16 cellular contexts compared by ENCODE assay signal in genomic region chr10:18635995-18636394, GRCh38. TPM values are rescaled to one million over a fixed set of nuclear protein-coding genes. Genes with fewer than 3 reads are reported as not detected.
DNase-seq lines count a peak whose midpoint lies in the region; ATAC-seq and TF ChIP-seq lines count a peak whose summit lies in the region.
"Had no signal": no experiment of that assay in that cellular context is flagged by ENCODE, and none has a peak within 500 bp of the region (broad histone marks: within the 10 kb centered on the region; RNA-seq: fewer than 3 reads in every experiment).

No MANE protein-coding gene starts in this region.

- H3K4me3 Mint-ChIP-seq in endodermal cell = no peak overlapping the region
- H3K4me3 Mint-ChIP-seq: CD4-positive, alpha-beta T cell; GM23338 had no signal

- H3K4me3 ChIP-seq in liver (ENCODE audit: low read depth in 1 of 3, low read length in 3 of 3) = no peak overlapping the region
- no peak overlapping the region for H3K4me3 ChIP-seq in stomach smooth muscle (ENCODE audit: low read length in 2 of 2)
- no peak overlapping the region for H3K4me3 ChIP-seq in endodermal cell (ENCODE audit: low read length)
- no peak overlapping the region for H3K4me3 ChIP-seq in tibial nerve
- no peak overlapping the region for H3K4me3 ChIP-seq in lower lobe of right lung
- H3K4me3 ChIP-seq: BLaER1 treated with 17β-estradiol and CSF1 and Interleukin-3, amounts not matched to agents 10 nM and 100 nM; GM12878; GM23338 had no signal

- no peak for TF ChIP-seq RAD21 in liver (IDR thresholded peaks at IDR 0.05)

- H3K4me1 ChIP-seq in liver (ENCODE audit: control insufficient read depth in 4 of 4, insufficient read depth in 4 of 4, low read length in 3 of 4) = peaks cover 11 to 50% (median 25%) of the 10 kb centered on the region in 4 donors
- no peaks in the 10 kb centered on the region for H3K4me1 ChIP-seq in stomach smooth muscle (ENCODE audit: control insufficient read depth, insufficient read depth, low read length)
- no peaks in the 10 kb centered on the region for H3K4me1 ChIP-seq in endodermal cell (ENCODE audit: control insufficient read depth, insufficient read depth, low read length)
- H3K4me1 ChIP-seq in tibial nerve = no peaks in the 10 kb centered on the region
- no peaks in the 10 kb centered on the region for H3K4me1 ChIP-seq in lower lobe of right lung

- H3K36me3 ChIP-seq in liver (ENCODE audit: control insufficient read depth in 4 of 4, insufficient read depth in 3 of 4, low read depth in 1 of 4, low read length in 3 of 4) (peaks cover 0 to 2% (median 0%) of the 10 kb centered on the region in 4 donors), stomach smooth muscle (ENCODE audit: control insufficient read depth in 2 of 2, insufficient read depth in 2 of 2, low read length in 2 of 2) (no peaks in the 10 kb centered on the region), endodermal cell (ENCODE audit: control insufficient read depth, insufficient read depth, low read length) (peaks cover 6% of the 10 kb centered on the region), tibial nerve (peaks cover 0 to 14% (median 0%) of the 10 kb centered on the region in 3 donors), lower lobe of right lung (no peaks in the 10 kb centered on the region)

- no peak for TF ChIP-seq CTCF in C4-2B (conservative IDR thresholded peaks at IDR 0.05)
- TF ChIP-seq CTCF in VCaP (conservative IDR thresholded peaks at IDR 0.05) = no peak
- no peak for TF ChIP-seq CTCF in liver (IDR thresholded peaks at IDR 0.05; ENCODE audit: low read depth, low read length, missing input control)
- TF ChIP-seq CTCF in endodermal cell (conservative IDR thresholded peaks at IDR 0.05) = no peak
- no peak for TF ChIP-seq CTCF in tibial nerve (IDR thresholded peaks at IDR 0.05)
- TF ChIP-seq CTCF in lower lobe of right lung (IDR thresholded peaks at IDR 0.05) = no peak

- H3K9ac ChIP-seq in liver (ENCODE audit: low read depth in 1 of 2, low read length in 2 of 2) (no peak overlapping the region), stomach smooth muscle (ENCODE audit: low read length in 2 of 2) (no peak overlapping the region), endodermal cell (ENCODE audit: extremely low read depth, low read length, poor library complexity, severe bottlenecking) (no peak overlapping the region)
- H3K9ac ChIP-seq: BLaER1 treated with 17β-estradiol and CSF1 and Interleukin-3, amounts not matched to agents 10 nM and 100 nM had no signal

- TF ChIP-seq EP300 in tibial nerve (IDR thresholded peaks at IDR 0.05) = no peak

- H3K27me3 ChIP-seq in liver (ENCODE audit: control insufficient read depth in 4 of 4, insufficient read depth in 4 of 4, low read length in 3 of 4) (no peaks in the 10 kb centered on the region), stomach smooth muscle (ENCODE audit: control insufficient read depth in 1 of 2, insufficient read depth in 2 of 2, low read length in 2 of 2) (no peaks in the 10 kb centered on the region), endodermal cell (ENCODE audit: control insufficient read depth, insufficient read depth, low read length, poor library complexity, severe bottlenecking) (no peaks in the 10 kb centered on the region), tibial nerve (no peaks in the 10 kb centered on the region), lower lobe of right lung (ENCODE audit: low read depth) (no peaks in the 10 kb centered on the region)
- H3K27me3 ChIP-seq: BLaER1 treated with 17β-estradiol and CSF1 and Interleukin-3, amounts not matched to agents 10 nM and 100 nM had no signal

- no peak overlapping the region for H3K27ac Mint-ChIP-seq in endodermal cell
- H3K27ac Mint-ChIP-seq: CD4-positive, alpha-beta T cell; GM23338 had no signal

- no peaks in the 10 kb centered on the region for H3K27me3 Mint-ChIP-seq in endodermal cell (ENCODE audit: insufficient read depth)
- H3K27me3 Mint-ChIP-seq: CD4-positive, alpha-beta T cell had no signal

- H3K9me3 Mint-ChIP-seq in endodermal cell = peaks cover 7% of the 10 kb centered on the region
- H3K9me3 Mint-ChIP-seq: CD4-positive, alpha-beta T cell had no signal

- 47% methylated on average over 4 of the region's 4 CpGs for WGBS in liver
- 89 to 100% methylated on average over 3 to 4 of the region's 4 CpGs for WGBS in endodermal cell (ENCODE audit: insufficient coverage in 1 of 2, insufficient read length in 1 of 2), 2 experiments
- WGBS in tibial nerve, 2 donors = 92 to 100% methylated on average over 4 of the region's 4 CpGs

- intact Hi-C loops in lower lobe of right lung (cut with DNase I) = no loop called here

- peaks cover 10% of the 10 kb centered on the region for H3K4me1 Mint-ChIP-seq in endodermal cell
- H3K4me1 Mint-ChIP-seq: GM23338 had no signal

- no peak for TF ChIP-seq POLR2A in tibial nerve (IDR thresholded peaks at IDR 0.05)

- H3K9me3 ChIP-seq in liver (ENCODE audit: control insufficient read depth in 4 of 4, low read length in 3 of 4) (no peaks in the 10 kb centered on the region), stomach smooth muscle (ENCODE audit: control insufficient read depth in 2 of 2, low read length in 2 of 2) (no peaks in the 10 kb centered on the region), endodermal cell (ENCODE audit: control insufficient read depth, low read length) (no peaks in the 10 kb centered on the region), tibial nerve (peaks cover 0 to 8% (median 0%) of the 10 kb centered on the region in 4 donors), lower lobe of right lung (no peaks in the 10 kb centered on the region)

- ATAC-seq in lower lobe of right lung = no peak
- ATAC-seq: GM12878, GM23338 had no signal

- peaks cover 20% of the 10 kb centered on the region for H3K36me3 Mint-ChIP-seq in endodermal cell (ENCODE audit: low read depth)

- DNase-seq in endodermal cell = no peak
- DNase-seq in tibial nerve (ENCODE audit: low spot score in 2 of 2) = no peak
- no peak for DNase-seq in lower lobe of right lung
- DNase-seq: ACHN; Calu3; CD4-positive, alpha-beta T cell; DMS 273 treated with DMSO at 0.1 percent for 48 hours; H7 had no signal

- H3K27ac ChIP-seq in C4-2B (peak overlapping the region; percentile 33), VCaP (peak overlapping the region; percentile 40), liver (ENCODE audit: low read depth in 1 of 2, low read length in 2 of 2) (peak overlapping the region; percentile 67 to 70), stomach smooth muscle (ENCODE audit: low read length) (peak overlapping the region; percentile 8), endodermal cell (ENCODE audit: low read depth, low read length) (no peak overlapping the region), tibial nerve (no peak overlapping the region), lower lobe of right lung (no peak overlapping the region)
- H3K27ac ChIP-seq: BLaER1 treated with 17β-estradiol and CSF1 and Interleukin-3, amounts not matched to agents 10 nM and 100 nM; HL-60 had no signal

TF ChIP-seq in liver, 16 proteins besides CTCF, POLR2A, EP300 and RAD21:
- no peak for TF ChIP-seq ZBTB33 (IDR thresholded peaks at IDR 0.05)
- no peak for TF ChIP-seq GABPA (IDR thresholded peaks at IDR 0.05 in 1 of 2, conservative IDR thresholded peaks at IDR 0.05 in 1 of 2)
- TF ChIP-seq TAF1 (conservative IDR thresholded peaks at IDR 0.05) = no peak
- TF ChIP-seq HNF4G (IDR thresholded peaks at IDR 0.05) = no peak
- no peak for TF ChIP-seq SP1 (IDR thresholded peaks at IDR 0.05)
- no peak for TF ChIP-seq NR2F2 (IDR thresholded peaks at IDR 0.05)
- TF ChIP-seq YY1 (IDR thresholded peaks at IDR 0.05) = no peak
- TF ChIP-seq, protein P1, sequence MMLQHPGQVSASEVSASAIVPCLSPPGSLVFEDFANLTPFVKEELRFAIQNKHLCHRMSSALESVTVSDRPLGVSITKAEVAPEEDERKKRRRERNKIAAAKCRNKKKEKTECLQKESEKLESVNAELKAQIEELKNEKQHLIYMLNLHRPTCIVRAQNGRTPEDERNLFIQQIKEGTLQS (IDR thresholded peaks at IDR 0.05) = no peak
TF ChIP-seq in liver: peak in this region for 0.

RNA-seq across cellular contexts. Expression of gene NSUN6, which starts 15.4 kb away (rescaled TPM):
- 10 to 100 TPM; 17.1 to 47.6 TPM for total RNA-seq in liver
- 10 to 100 TPM; 16.3 to 32.9 TPM for polyA plus RNA-seq in liver
- total RNA-seq in endodermal cell = 10 to 100 TPM; 10.6 to 15.4 TPM
- polyA plus RNA-seq in endodermal cell (2013, experiment 1 of 2) = 18.4 TPM
- 15.6 TPM for polyA plus RNA-seq in endodermal cell (2013, experiment 2 of 2)
- 10 to 100 TPM; 15.6 to 30.6 (median 24.7) TPM for total RNA-seq in tibial nerve
- 13.1 TPM for total RNA-seq in lower lobe of right lung

RNA-seq across cellular contexts. Expression of gene ARL5B, which starts 23.2 kb away (rescaled TPM):
- total RNA-seq in liver (10 to 100 TPM; 18.6 to 19.5 TPM), endodermal cell (10 to 100 TPM; 44.8 to 55.4 TPM), tibial nerve (10 to 100 TPM in 1 of 4 donors, 1 to 10 TPM in 3; 9.4 to 11.1 (median 9.6) TPM), lower lobe of right lung (10.6 TPM)
- 1 to 10 TPM; 5.2 to 6.0 TPM for polyA plus RNA-seq in liver
- 47.9 TPM for polyA plus RNA-seq in endodermal cell (2013, experiment 1 of 2)
- polyA plus RNA-seq in endodermal cell (2013, experiment 2 of 2) = 52.2 TPM

Comparison
In these comparisons a context has a peak if more than half of its experiments do, and no peak if none do; other contexts are left out.
1. H3K27ac ChIP-seq: peak in C4-2B (single experiment), VCaP (single experiment), liver (2 of 2) and stomach smooth muscle (single experiment); none in endodermal cell (single experiment), tibial nerve (0 of 4) and lower lobe of right lung (single experiment).